ENCODE assay signal across 8 cellular contexts in the genomic region with DNA sequence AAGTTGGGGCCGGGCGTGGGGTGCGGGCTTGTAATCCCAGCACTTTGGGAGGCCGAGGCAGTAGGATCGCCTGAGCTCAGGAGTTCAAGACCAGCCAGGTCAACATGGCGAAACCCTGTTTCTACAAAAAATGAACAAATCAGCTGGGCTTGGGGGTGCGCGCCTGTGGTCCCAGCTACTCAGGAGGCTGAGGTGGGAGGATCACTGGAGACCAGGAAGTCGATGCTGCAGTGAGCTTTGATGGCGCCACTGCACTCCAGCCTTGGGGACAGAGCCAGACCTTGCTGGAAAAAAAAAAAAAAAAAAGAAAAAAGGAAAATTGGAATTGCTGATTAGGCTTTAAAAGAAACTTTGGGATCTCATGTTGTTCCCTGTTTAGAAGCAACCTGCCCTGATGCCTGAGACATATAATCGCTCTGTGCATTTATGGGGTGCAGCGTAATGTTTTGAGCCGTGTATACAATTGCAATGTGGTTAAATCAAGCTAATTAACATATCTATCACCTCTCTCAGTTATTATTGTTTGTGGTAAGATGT. TPM values are rescaled to one million over a fixed set of nuclear protein-coding genes. Genes with fewer than 3 reads are reported as not detected.
DNase-seq lines count a peak whose midpoint lies in the region; ATAC-seq lines count a peak whose summit lies in the region.

No MANE protein-coding gene starts in this region.

- peaks cover 34% of the 10 kb centered on the region for H3K27me3 ChIP-seq in iPS-20b (ENCODE audit: insufficient read depth, low read length)

- H3K9me3 Mint-ChIP-seq in activated naive CD8-positive, alpha-beta T cell treated with anti-CD3 and anti-CD28 coated beads for 36 hours, result peaks cover 3% of the 10 kb centered on the region
- no peaks in the 10 kb centered on the region for H3K9me3 Mint-ChIP-seq in stimulated activated effector memory CD8-positive, alpha-beta T cell treated with anti-CD3 and anti-CD28 coated beads, Interleukin-12 subunit alpha, Interleukin-12 subunit beta, amount 100 ng/mL, for 72 hours

- H3K4me1 Mint-ChIP-seq in activated naive CD8-positive, alpha-beta T cell treated with anti-CD3 and anti-CD28 coated beads for 36 hours, result peaks cover 14% of the 10 kb centered on the region
- no peaks in the 10 kb centered on the region for H3K4me1 Mint-ChIP-seq in stimulated activated effector memory CD8-positive, alpha-beta T cell treated with anti-CD3 and anti-CD28 coated beads, Interleukin-12 subunit alpha, Interleukin-12 subunit beta, amount 100 ng/mL, for 72 hours

- H3K9me3 ChIP-seq in iPS-20b (ENCODE audit: insufficient read depth, low read depth, low read length), result 0 out of 2 replicates have a peak, but pooled peaks cover 6% of the 10 kb centered on the region

- H3K36me3 Mint-ChIP-seq in activated naive CD8-positive, alpha-beta T cell treated with anti-CD3 and anti-CD28 coated beads for 36 hours, result peaks cover 11% of the 10 kb centered on the region
- no peaks in the 10 kb centered on the region for H3K36me3 Mint-ChIP-seq in stimulated activated effector memory CD8-positive, alpha-beta T cell treated with anti-CD3 and anti-CD28 coated beads, Interleukin-12 subunit alpha, Interleukin-12 subunit beta, amount 100 ng/mL, for 72 hours

- no peak for ATAC-seq in stimulated activated effector memory CD8-positive, alpha-beta T cell treated with anti-CD3 and anti-CD28 coated beads, Interleukin-12 subunit alpha, Interleukin-12 subunit beta, amount 100 ng/mL, for 72 hours
- no peak for ATAC-seq in left lobe of liver

- no peak overlapping the region for H3K27ac ChIP-seq in iPS-20b (ENCODE audit: low read length)

- peak overlapping the region; percentile 79 for H3K4me3 Mint-ChIP-seq in activated naive CD8-positive, alpha-beta T cell treated with anti-CD3 and anti-CD28 coated beads for 36 hours
- peak overlapping the region; percentile 58 for H3K4me3 Mint-ChIP-seq in stimulated activated effector memory CD8-positive, alpha-beta T cell treated with anti-CD3 and anti-CD28 coated beads, Interleukin-12 subunit alpha, Interleukin-12 subunit beta, amount 100 ng/mL, for 72 hours

- peak overlapping the region; percentile 65 for H3K27ac Mint-ChIP-seq in activated naive CD8-positive, alpha-beta T cell treated with anti-CD3 and anti-CD28 coated beads for 36 hours
- no peak overlapping the region for H3K27ac Mint-ChIP-seq in stimulated activated effector memory CD8-positive, alpha-beta T cell treated with anti-CD3 and anti-CD28 coated beads, Interleukin-12 subunit alpha, Interleukin-12 subunit beta, amount 100 ng/mL, for 72 hours

- peak; percentile 24 for DNase-seq in NCI-H2227 (lab: John Stamatoyannopoulos, UW; ENCODE audit: unreplicated experiment)
- no peak for DNase-seq in NCI-H2227 treated with DMSO at 0.1 percent for 48 hours (lab: John Stamatoyannopoulos, UW)
- DNase-seq in activated naive CD8-positive, alpha-beta T cell treated with anti-CD3 and anti-CD28 coated beads for 36 hours, result no peak
- DNase-seq in stimulated activated effector memory CD8-positive, alpha-beta T cell treated with anti-CD3 and anti-CD28 coated beads, Interleukin-12 subunit alpha, Interleukin-12 subunit beta, amount 100 ng/mL, for 72 hours (ENCODE audit: low spot score in 2 of 2), result no peak
- DNase-seq in NCI-H2107 (lab: John Stamatoyannopoulos, UW), result no peak
- DNase-seq in NCI-H1436 (lab: John Stamatoyannopoulos, UW), result no peak
- DNase-seq in left lobe of liver (ENCODE audit: low spot score), result no peak

- no peak overlapping the region for H3K9ac ChIP-seq in iPS-20b (ENCODE audit: low read depth, low read length)

- peaks cover 39% of the 10 kb centered on the region for H3K27me3 Mint-ChIP-seq in activated naive CD8-positive, alpha-beta T cell treated with anti-CD3 and anti-CD28 coated beads for 36 hours

- H3K4me3 ChIP-seq in iPS-20b (ENCODE audit: low read length), result peak overlapping the region; percentile 51; the same call in 1 of the 2 replicates

- no peaks in the 10 kb centered on the region for H3K36me3 ChIP-seq in iPS-20b (ENCODE audit: insufficient read depth, low read depth, low read length)

- no peaks in the 10 kb centered on the region; the same call in 1 of the 2 replicates for H3K4me1 ChIP-seq in iPS-20b (ENCODE audit: insufficient read depth, low read length)

RNA-seq across cellular contexts. Expression of a gene that starts 0.8 kb away (rescaled TPM):
- 1 to 10 TPM; 5.1 to 5.6 TPM for total RNA-seq in activated naive CD8-positive, alpha-beta T cell treated with anti-CD3 and anti-CD28 coated beads for 36 hours
- 1.3 TPM for total RNA-seq in left lobe of liver
